In the genomic region with DNA sequence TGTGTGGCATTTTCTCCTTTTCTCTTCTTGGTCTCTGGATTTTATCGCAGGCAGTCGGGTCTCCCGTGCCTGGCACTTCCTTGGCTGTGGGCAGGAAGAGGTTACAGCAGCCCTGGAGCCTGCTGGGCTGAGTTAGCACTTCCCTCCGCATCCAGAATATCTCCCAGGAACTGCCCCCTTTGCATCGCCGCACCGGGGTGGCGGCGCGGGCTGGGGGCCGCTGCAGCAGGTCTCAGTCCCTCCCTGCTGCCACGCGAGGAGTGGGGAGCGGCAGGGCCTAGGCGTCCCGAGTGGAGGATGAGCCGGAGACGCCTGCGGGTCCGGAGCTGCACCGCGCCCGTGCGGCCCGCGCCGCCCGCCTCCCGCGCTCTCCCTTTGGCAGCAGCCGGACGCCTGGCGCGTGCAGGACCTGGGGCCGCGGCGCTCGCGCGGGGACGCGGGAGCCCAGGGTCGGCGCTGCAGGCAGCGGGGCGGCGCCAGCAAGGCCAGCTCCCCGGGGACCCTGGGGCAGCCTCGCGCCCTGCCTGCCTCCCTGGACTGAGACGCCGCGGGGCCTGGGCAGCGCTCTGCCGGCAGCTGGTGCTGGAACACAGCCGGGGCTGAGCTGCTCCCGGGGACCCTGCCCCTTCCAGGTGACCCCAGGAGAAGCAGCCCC, we compare ENCODE assay signal across 1 cellular context.
A peak's percentile ranks its signal among the peaks of the same experiment; 100 is the strongest.
TF ChIP-seq lines count a peak whose summit lies in the region.

No MANE protein-coding gene starts in this region.

TF ChIP-seq in H1, 55 proteins besides CTCF, POLR2A, EP300 and RAD21 (continued from another document):
- TF ChIP-seq ATF2 (IDR thresholded peaks at IDR 0.05; ENCODE audit: low read length) (no peak), GTF2F1 (IDR thresholded peaks at IDR 0.05; ENCODE audit: borderline replicate concordance, low read depth, low read length) (no peak), PHF8 (conservative IDR thresholded peaks at IDR 0.05; ENCODE audit: low read depth, low read length) (no peak), JUN (IDR thresholded peaks at IDR 0.05; ENCODE audit: low read depth, low read length) (no peak), NRF1 (IDR thresholded peaks at IDR 0.05; ENCODE audit: low read depth, low read length) (no peak), CBX8 (IDR thresholded peaks at IDR 0.05; ENCODE audit: borderline replicate concordance, low read depth, low read length) (no peak), KDM5A (IDR thresholded peaks at IDR 0.05; ENCODE audit: low read length) (no peak), SAP30 (IDR thresholded peaks at IDR 0.05; ENCODE audit: insufficient read depth, insufficient replicate concordance, low read length) (no peak), SUZ12 (IDR thresholded peaks at IDR 0.05; ENCODE audit: low read length) (peak; percentile 77), ASH2L (IDR thresholded peaks at IDR 0.05; ENCODE audit: low read length) (peak; percentile 49), CREB1 (IDR thresholded peaks at IDR 0.05) (no peak), TEAD4 (IDR thresholded peaks at IDR 0.05; ENCODE audit: low read depth, low read length) (no peak), KDM4A (IDR thresholded peaks at IDR 0.05; ENCODE audit: low read depth, low read length, severe bottlenecking) (peak; percentile 92), SIRT6 (IDR thresholded peaks at IDR 0.05; ENCODE audit: low read length) (no peak), RNF2 (IDR thresholded peaks at IDR 0.05; ENCODE audit: borderline replicate concordance, low read depth, low read length, missing control alignments, poor library complexity, severe bottlenecking) (peak; percentile 16), BCL11A (IDR thresholded peaks at IDR 0.05; ENCODE audit: low read depth in 2 of 2, low read length in 2 of 2) (no peak), POU5F1 (IDR thresholded peaks at IDR 0.05; ENCODE audit: low read depth, low read length) (no peak), SP2 (IDR thresholded peaks at IDR 0.05; ENCODE audit: low read length) (no peak), TAF7 (optimal IDR thresholded peaks at IDR 0.05; ENCODE audit: borderline replicate concordance, low read depth, low read length) (no peak), POLR2AphosphoS5 (IDR thresholded peaks at IDR 0.05; ENCODE audit: low read depth, low read length) (no peak), SP1 (IDR thresholded peaks at IDR 0.05; ENCODE audit: low read depth, low read length) (no peak), YY1 (IDR thresholded peaks at IDR 0.05; ENCODE audit: low read depth, low read length) (no peak), NANOG (IDR thresholded peaks at IDR 0.05; ENCODE audit: insufficient read depth, low read depth, low read length, poor library complexity, severe bottlenecking) (no peak), JUND (IDR thresholded peaks at IDR 0.05; ENCODE audit: low read length) (no peak), SIX5 (IDR thresholded peaks at IDR 0.05; ENCODE audit: low read depth, low read length) (no peak), CEBPB (IDR thresholded peaks at IDR 0.05; ENCODE audit: low read depth, low read length) (no peak), ZNF274 (IDR thresholded peaks at IDR 0.05; ENCODE audit: borderline replicate concordance, extremely low read depth, low read length) (no peak), BRCA1 (IDR thresholded peaks at IDR 0.05; ENCODE audit: low read depth, low read length) (no peak)
TF ChIP-seq in H1: peak in this region for 4.
